ENCODE assay signal across 19 cellular contexts in the genomic region with DNA sequence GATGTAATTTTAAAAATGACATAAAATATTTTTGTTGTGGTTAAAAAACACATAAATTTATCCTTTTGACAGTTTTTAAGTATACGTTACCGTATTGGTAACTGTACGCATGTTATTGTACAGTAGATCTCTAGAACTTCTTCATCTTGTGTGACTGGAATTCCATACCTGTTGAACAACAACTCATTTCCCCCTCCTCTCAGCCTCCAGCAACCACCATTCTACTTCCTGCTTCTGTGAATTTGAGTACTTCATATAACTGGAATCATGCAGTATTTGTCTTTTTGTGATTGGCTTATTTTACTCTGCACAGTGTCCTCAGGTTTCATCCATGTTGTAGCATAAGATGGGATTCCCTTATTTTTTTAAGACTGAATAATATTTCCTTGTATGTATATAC.
"Had no signal": no experiment of that assay in that cellular context is flagged by ENCODE, and none has a peak within 500 bp of the region (broad histone marks: within the 10 kb centered on the region; RNA-seq: fewer than 3 reads in every experiment).

No MANE protein-coding gene starts in this region.

- H3K27ac ChIP-seq: epithelial cell of prostate, gastrocnemius medialis, lower lobe of right lung, prostate gland, right atrium auricular region, sigmoid colon, suprapubic skin, transverse colon, vagina had no signal

- H3K9me3 Mint-ChIP-seq: natural killer cell; stimulated activated naive CD8-positive, alpha-beta T cell treated with anti-CD3 and anti-CD28 coated beads, Interleukin-15, amount 100 ng/mL, for 72 hours had no signal

- H3K36me3 ChIP-seq: gastrocnemius medialis, lower lobe of right lung, prostate gland, right atrium auricular region, sigmoid colon, suprapubic skin, vagina had no signal

- H3K4me1 Mint-ChIP-seq: natural killer cell had no signal

- H3K27me3 Mint-ChIP-seq: stimulated activated naive CD8-positive, alpha-beta T cell treated with anti-CD3 and anti-CD28 coated beads, Interleukin-15, amount 100 ng/mL, for 72 hours had no signal

- H3K27me3 ChIP-seq: gastrocnemius medialis, right atrium auricular region, sigmoid colon, suprapubic skin, transverse colon, vagina had no signal

- H3K4me3 Mint-ChIP-seq: natural killer cell; neural crest cell; stimulated activated naive CD8-positive, alpha-beta T cell treated with anti-CD3 and anti-CD28 coated beads, Interleukin-15, amount 100 ng/mL, for 72 hours had no signal

- H3K27ac Mint-ChIP-seq: natural killer cell had no signal

- H3K36me3 Mint-ChIP-seq: natural killer cell had no signal

- H3K4me3 ChIP-seq: gastrocnemius medialis, lower lobe of right lung, prostate gland, right atrium auricular region, sigmoid colon, suprapubic skin, transverse colon, vagina had no signal

- H3K4me1 ChIP-seq: gastrocnemius medialis, lower lobe of right lung, right atrium auricular region, sigmoid colon, suprapubic skin, transverse colon, vagina had no signal

- DNase-seq: cortex of kidney; foreskin fibroblast; gastrocnemius medialis; head of caudate nucleus; left ventricle myocardium superior; lower lobe of right lung; natural killer cell; sigmoid colon; stimulated activated CD8-positive, alpha-beta memory T cell treated with anti-CD3 and anti-CD28 coated beads, Interleukin-4, amount 100 ng/mL, for 48 hours; stimulated activated naive CD4-positive, alpha-beta T cell; stimulated activated naive CD8-positive, alpha-beta T cell treated with anti-CD3 and anti-CD28 coated beads, Interleukin-15, amount 100 ng/mL, for 72 hours; transverse colon had no signal

- H3K9me3 ChIP-seq: gastrocnemius medialis, lower lobe of right lung, prostate gland, right atrium auricular region, sigmoid colon, suprapubic skin, transverse colon, vagina had no signal

- ATAC-seq: esophagus mucosa; gastrocnemius medialis; left ventricle myocardium superior; lower lobe of right lung; natural killer cell; stimulated activated naive CD8-positive, alpha-beta T cell treated with anti-CD3 and anti-CD28 coated beads, Interleukin-15, amount 100 ng/mL, for 72 hours had no signal
